In genomic region chr16:46746821-46747776, GRCh38 we compare ENCODE assay signal across 1 cellular context.
A peak's percentile ranks its signal among the peaks of the same experiment; 100 is the strongest.
TF ChIP-seq lines count a peak whose summit lies in the region.

No MANE protein-coding gene starts in this region.

TF ChIP-seq in HepG2, 621 proteins besides CTCF, POLR2A, EP300 and RAD21 (continued from another document and continues in another):
- TF ChIP-seq ZNF34 (CRISPR knock-in tag; IDR thresholded peaks at IDR 0.05; ENCODE audit: borderline replicate concordance): no peak
- TF ChIP-seq ZSCAN21 (CRISPR knock-in tag; IDR thresholded peaks at IDR 0.05; ENCODE audit: borderline replicate concordance): peak; percentile 58; the same call in 1 of the 2 replicates
- TF ChIP-seq, protein P1, sequence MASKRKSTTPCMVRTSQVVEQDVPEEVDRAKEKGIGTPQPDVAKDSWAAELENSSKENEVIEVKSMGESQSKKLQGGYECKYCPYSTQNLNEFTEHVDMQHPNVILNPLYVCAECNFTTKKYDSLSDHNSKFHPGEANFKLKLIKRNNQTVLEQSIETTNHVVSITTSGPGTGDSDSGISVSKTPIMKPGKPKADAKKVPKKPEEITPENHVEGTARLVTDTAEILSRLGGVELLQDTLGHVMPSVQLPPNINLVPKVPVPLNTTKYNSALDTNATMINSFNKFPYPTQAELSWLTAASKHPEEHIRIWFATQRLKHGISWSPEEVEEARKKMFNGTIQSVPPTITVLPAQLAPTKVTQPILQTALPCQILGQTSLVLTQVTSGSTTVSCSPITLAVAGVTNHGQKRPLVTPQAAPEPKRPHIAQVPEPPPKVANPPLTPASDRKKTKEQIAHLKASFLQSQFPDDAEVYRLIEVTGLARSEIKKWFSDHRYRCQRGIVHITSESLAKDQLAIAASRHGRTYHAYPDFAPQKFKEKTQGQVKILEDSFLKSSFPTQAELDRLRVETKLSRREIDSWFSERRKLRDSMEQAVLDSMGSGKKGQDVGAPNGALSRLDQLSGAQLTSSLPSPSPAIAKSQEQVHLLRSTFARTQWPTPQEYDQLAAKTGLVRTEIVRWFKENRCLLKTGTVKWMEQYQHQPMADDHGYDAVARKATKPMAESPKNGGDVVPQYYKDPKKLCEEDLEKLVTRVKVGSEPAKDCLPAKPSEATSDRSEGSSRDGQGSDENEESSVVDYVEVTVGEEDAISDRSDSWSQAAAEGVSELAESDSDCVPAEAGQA (IDR thresholded peaks at IDR 0.05; ENCODE audit: low read depth): no peak
- TF ChIP-seq, protein P1 (CRISPR knock-in tag; IDR thresholded peaks at IDR 0.05; ENCODE audit: borderline replicate concordance): no peak
- TF ChIP-seq, protein P2, sequence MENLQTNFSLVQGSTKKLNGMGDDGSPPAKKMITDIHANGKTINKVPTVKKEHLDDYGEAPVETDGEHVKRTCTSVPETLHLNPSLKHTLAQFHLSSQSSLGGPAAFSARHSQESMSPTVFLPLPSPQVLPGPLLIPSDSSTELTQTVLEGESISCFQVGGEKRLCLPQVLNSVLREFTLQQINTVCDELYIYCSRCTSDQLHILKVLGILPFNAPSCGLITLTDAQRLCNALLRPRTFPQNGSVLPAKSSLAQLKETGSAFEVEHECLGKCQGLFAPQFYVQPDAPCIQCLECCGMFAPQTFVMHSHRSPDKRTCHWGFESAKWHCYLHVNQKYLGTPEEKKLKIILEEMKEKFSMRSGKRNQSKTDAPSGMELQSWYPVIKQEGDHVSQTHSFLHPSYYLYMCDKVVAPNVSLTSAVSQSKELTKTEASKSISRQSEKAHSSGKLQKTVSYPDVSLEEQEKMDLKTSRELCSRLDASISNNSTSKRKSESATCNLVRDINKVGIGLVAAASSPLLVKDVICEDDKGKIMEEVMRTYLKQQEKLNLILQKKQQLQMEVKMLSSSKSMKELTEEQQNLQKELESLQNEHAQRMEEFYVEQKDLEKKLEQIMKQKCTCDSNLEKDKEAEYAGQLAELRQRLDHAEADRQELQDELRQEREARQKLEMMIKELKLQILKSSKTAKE (CRISPR knock-in tag; IDR thresholded peaks at IDR 0.05; ENCODE audit: borderline replicate concordance): no peak
- TF ChIP-seq, protein P3, sequence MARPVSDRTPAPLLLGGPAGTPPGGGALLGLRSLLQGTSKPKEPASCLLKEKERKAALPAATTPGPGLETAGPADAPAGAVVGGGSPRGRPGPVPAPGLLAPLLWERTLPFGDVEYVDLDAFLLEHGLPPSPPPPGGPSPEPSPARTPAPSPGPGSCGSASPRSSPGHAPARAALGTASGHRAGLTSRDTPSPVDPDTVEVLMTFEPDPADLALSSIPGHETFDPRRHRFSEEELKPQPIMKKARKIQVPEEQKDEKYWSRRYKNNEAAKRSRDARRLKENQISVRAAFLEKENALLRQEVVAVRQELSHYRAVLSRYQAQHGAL (CRISPR knock-in tag; IDR thresholded peaks at IDR 0.05; ENCODE audit: not compliant biosample characterization): no peak
- TF ChIP-seq, protein P4, sequence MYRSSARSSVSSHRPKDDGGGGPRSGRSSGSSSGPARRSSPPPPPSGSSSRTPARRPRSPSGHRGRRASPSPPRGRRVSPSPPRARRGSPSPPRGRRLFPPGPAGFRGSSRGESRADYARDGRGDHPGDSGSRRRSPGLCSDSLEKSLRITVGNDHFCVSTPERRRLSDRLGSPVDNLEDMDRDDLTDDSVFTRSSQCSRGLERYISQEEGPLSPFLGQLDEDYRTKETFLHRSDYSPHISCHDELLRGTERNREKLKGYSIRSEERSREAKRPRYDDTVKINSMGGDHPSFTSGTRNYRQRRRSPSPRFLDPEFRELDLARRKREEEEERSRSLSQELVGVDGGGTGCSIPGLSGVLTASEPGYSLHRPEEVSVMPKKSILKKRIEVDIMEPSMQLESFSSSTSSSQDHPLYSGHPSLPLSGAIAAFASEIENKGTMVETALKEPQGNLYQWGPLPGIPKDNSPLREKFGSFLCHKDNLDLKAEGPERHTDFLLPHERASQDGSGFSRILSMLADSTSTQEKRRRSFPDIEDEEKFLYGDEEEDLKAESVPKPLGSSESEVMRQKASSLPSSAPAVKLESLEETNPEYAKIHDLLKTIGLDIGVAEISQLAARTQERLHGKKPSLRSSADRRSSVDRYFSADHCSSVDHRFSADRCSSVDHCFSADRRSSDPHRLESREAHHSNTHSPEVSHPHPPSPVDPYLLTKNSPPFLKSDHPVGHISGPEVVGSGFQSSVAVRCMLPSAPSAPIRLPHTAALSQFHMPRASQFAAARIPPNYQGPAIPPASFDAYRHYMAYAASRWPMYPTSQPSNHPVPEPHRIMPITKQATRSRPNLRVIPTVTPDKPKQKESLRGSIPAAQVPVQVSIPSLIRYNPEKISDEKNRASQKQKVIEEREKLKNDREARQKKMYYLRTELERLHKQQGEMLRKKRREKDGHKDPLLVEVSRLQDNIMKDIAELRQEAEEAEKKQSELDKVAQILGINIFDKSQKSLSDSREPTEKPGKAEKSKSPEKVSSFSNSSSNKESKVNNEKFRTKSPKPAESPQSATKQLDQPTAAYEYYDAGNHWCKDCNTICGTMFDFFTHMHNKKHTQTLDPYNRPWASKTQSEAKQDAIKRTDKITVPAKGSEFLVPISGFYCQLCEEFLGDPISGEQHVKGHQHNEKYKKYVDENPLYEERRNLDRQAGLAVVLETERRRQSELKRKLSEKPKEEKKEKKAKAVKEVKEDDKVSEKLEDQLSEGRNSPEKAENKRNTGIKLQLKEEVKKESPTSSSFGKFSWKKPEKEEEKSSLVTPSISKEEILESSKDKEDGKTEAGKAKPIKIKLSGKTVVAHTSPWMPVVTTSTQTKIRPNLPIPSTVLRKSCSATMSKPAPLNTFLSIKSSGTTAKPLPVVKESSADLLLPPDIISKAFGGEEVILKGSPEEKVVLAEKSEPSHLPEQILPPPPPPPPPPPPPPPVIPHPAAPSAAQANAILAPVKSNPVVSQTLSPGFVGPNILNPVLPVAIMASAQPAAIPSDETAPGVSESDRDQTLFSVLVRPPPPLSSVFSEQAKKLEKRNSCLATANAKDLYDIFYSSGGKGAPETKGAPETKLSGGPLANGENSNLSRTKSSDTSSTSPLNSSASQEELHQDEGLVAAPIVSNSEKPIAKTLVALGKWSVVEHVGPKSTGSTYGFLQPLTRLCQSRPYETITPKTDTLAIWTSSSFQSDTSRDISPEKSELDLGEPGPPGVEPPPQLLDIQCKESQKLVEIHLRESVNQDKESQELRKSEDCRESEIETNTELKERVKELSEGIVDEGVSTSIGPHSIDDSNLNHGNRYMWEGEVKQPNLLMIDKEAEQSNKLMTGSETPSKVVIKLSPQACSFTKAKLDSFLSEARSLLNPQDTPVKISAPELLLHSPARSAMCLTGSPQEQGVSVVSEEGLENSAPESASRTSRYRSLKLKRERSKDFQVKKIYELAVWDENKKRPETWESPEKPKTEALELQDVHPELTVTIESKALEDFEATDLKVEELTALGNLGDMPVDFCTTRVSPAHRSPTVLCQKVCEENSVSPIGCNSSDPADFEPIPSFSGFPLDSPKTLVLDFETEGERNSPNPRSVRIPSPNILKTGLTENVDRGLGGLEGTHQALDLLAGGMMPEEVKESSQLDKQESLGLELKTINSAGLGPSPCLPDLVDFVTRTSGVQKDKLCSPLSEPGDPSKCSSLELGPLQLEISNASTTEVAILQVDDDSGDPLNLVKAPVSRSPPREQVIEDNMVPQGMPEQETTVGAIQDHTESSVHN (CRISPR knock-in tag; IDR thresholded peaks at IDR 0.05): no peak
- no peak for TF ChIP-seq RBM22 (optimal IDR thresholded peaks at IDR 0.05; ENCODE audit: low read length)
- TF ChIP-seq, protein P5, sequence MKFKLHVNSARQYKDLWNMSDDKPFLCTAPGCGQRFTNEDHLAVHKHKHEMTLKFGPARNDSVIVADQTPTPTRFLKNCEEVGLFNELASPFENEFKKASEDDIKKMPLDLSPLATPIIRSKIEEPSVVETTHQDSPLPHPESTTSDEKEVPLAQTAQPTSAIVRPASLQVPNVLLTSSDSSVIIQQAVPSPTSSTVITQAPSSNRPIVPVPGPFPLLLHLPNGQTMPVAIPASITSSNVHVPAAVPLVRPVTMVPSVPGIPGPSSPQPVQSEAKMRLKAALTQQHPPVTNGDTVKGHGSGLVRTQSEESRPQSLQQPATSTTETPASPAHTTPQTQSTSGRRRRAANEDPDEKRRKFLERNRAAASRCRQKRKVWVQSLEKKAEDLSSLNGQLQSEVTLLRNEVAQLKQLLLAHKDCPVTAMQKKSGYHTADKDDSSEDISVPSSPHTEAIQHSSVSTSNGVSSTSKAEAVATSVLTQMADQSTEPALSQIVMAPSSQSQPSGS (CRISPR knock-in tag; IDR thresholded peaks at IDR 0.05): no peak
- no peak for TF ChIP-seq ZMAT3 (CRISPR knock-in tag; conservative IDR thresholded peaks at IDR 0.05)
- TF ChIP-seq NR2F6 (IDR thresholded peaks at IDR 0.05): no peak
- no peak; the same call in 1 of the 2 replicates for TF ChIP-seq NR2F6 (CRISPR knock-in tag; IDR thresholded peaks at IDR 0.05)
- TF ChIP-seq EED (CRISPR knock-in tag; IDR thresholded peaks at IDR 0.05): 0 out of 2 replicates have a peak, but pooled peaks have one; percentile 67
- TF ChIP-seq CAMTA2 (CRISPR knock-in tag; IDR thresholded peaks at IDR 0.05; ENCODE audit: borderline replicate concordance): no peak
- TF ChIP-seq MEF2D (CRISPR knock-in tag; IDR thresholded peaks at IDR 0.05): peak; percentile 61; the same call in 1 of the 2 replicates
- no peak for TF ChIP-seq ZNF839 (CRISPR knock-in tag; IDR thresholded peaks at IDR 0.05; ENCODE audit: borderline replicate concordance)
- no peak for TF ChIP-seq ZNF773 (CRISPR knock-in tag; IDR thresholded peaks at IDR 0.05; ENCODE audit: borderline replicate concordance)
- 0 out of 2 replicates have a peak, but pooled peaks have one; percentile 45 for TF ChIP-seq ZBTB20 (CRISPR knock-in tag; IDR thresholded peaks at IDR 0.05; ENCODE audit: borderline replicate concordance, low read depth)
- TF ChIP-seq ZMYM2 (CRISPR knock-in tag; IDR thresholded peaks at IDR 0.05): 0 out of 2 replicates have a peak, but pooled peaks have one; percentile 26
- TF ChIP-seq ZNF790 (CRISPR knock-in tag; IDR thresholded peaks at IDR 0.05; ENCODE audit: borderline replicate concordance): no peak
- no peak for TF ChIP-seq ZNF747 (CRISPR knock-in tag; IDR thresholded peaks at IDR 0.05; ENCODE audit: borderline replicate concordance)
- no peak for TF ChIP-seq JARID2 (CRISPR knock-in tag; IDR thresholded peaks at IDR 0.05; ENCODE audit: insufficient replicate concordance)
- TF ChIP-seq AGO2 (optimal IDR thresholded peaks at IDR 0.05; ENCODE audit: low read depth, low read length): no peak
- TF ChIP-seq PHB2 (IDR thresholded peaks at IDR 0.05; ENCODE audit: partially characterized antibody): no peak
- TF ChIP-seq BORCS8-MEF2B (CRISPR knock-in tag; IDR thresholded peaks at IDR 0.05): peak; percentile 15; the same call in 1 of the 2 replicates
- TF ChIP-seq, protein P6, sequence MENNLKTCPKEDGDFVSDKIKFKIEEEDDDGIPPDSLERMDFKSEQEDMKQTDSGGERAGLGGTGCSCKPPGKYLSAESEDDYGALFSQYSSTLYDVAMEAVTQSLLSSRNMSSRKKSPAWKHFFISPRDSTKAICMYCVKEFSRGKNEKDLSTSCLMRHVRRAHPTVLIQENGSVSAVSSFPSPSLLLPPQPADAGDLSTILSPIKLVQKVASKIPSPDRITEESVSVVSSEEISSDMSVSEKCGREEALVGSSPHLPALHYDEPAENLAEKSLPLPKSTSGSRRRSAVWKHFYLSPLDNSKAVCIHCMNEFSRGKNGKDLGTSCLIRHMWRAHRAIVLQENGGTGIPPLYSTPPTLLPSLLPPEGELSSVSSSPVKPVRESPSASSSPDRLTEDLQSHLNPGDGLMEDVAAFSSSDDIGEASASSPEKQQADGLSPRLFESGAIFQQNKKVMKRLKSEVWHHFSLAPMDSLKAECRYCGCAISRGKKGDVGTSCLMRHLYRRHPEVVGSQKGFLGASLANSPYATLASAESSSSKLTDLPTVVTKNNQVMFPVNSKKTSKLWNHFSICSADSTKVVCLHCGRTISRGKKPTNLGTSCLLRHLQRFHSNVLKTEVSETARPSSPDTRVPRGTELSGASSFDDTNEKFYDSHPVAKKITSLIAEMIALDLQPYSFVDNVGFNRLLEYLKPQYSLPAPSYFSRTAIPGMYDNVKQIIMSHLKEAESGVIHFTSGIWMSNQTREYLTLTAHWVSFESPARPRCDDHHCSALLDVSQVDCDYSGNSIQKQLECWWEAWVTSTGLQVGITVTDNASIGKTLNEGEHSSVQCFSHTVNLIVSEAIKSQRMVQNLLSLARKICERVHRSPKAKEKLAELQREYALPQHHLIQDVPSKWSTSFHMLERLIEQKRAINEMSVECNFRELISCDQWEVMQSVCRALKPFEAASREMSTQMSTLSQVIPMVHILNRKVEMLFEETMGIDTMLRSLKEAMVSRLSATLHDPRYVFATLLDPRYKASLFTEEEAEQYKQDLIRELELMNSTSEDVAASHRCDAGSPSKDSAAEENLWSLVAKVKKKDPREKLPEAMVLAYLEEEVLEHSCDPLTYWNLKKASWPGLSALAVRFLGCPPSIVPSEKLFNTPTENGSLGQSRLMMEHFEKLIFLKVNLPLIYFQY (CRISPR knock-in tag; IDR thresholded peaks at IDR 0.05; ENCODE audit: borderline replicate concordance): no peak
- TF ChIP-seq GATAD2A (CRISPR knock-in tag; IDR thresholded peaks at IDR 0.05): no peak
- TF ChIP-seq ZSCAN20 (CRISPR knock-in tag; IDR thresholded peaks at IDR 0.05; ENCODE audit: borderline replicate concordance): no peak
- TF ChIP-seq ZNF33A (CRISPR knock-in tag; IDR thresholded peaks at IDR 0.05; ENCODE audit: borderline replicate concordance): no peak
- TF ChIP-seq SRF (IDR thresholded peaks at IDR 0.05; ENCODE audit: low read depth, low read length): no peak
- no peak for TF ChIP-seq ZNF264 (CRISPR knock-in tag; IDR thresholded peaks at IDR 0.05)
- no peak for TF ChIP-seq REL (CRISPR knock-in tag; conservative IDR thresholded peaks at IDR 0.05)
- 0 out of 2 replicates have a peak, but pooled peaks have one; percentile 36 for TF ChIP-seq ZNF556 (CRISPR knock-in tag; IDR thresholded peaks at IDR 0.05; ENCODE audit: borderline replicate concordance)
- TF ChIP-seq HHEX (CRISPR knock-in tag; IDR thresholded peaks at IDR 0.05): no peak
- no peak for TF ChIP-seq STAT5B (CRISPR knock-in tag; IDR thresholded peaks at IDR 0.05)
- 0 out of 2 replicates have a peak, but pooled peaks have one; percentile 32 for TF ChIP-seq RXRB (CRISPR knock-in tag; IDR thresholded peaks at IDR 0.05; ENCODE audit: borderline replicate concordance)
